1 cellular context compared by ENCODE assay signal in genomic region chr22:21926728-21927127, GRCh38.
TF ChIP-seq lines count a peak whose summit lies in the region.

No MANE protein-coding gene starts in this region.

TF ChIP-seq in HEK293, 187 proteins besides CTCF, POLR2A, EP300 and RAD21 (continued from another document):
- TF ChIP-seq OSR2 (tag by site-specific recombination; IDR thresholded peaks at IDR 0.05) (no peak), ZNF223 (tag by site-specific recombination; IDR thresholded peaks at IDR 0.05) (0 out of 2 replicates have a peak, but pooled peaks have one; percentile 32), ZBTB49 (tag by site-specific recombination; IDR thresholded peaks at IDR 0.05; ENCODE audit: low read depth) (no peak), ZFHX2 (tag by site-specific recombination; conservative IDR thresholded peaks at IDR 0.05) (no peak), ZNF280C (tag by site-specific recombination; IDR thresholded peaks at IDR 0.05) (no peak), ZNF423 (tag by site-specific recombination; IDR thresholded peaks at IDR 0.05) (0 out of 2 replicates have a peak, but pooled peaks have one; percentile 57), ZNF280D (tag by site-specific recombination; IDR thresholded peaks at IDR 0.05) (no peak), ZBTB1 (tag by site-specific recombination; IDR thresholded peaks at IDR 0.05) (no peak), ZNF311 (tag by site-specific recombination; IDR thresholded peaks at IDR 0.05; ENCODE audit: borderline replicate concordance) (no peak), ZNF133 (tag by site-specific recombination; IDR thresholded peaks at IDR 0.05) (no peak), KLF8 (tag by site-specific recombination; IDR thresholded peaks at IDR 0.05) (no peak), GLIS1 (tag by site-specific recombination; IDR thresholded peaks at IDR 0.05) (peak; percentile 100), ZNF394 (tag by site-specific recombination; IDR thresholded peaks at IDR 0.05; ENCODE audit: borderline replicate concordance) (no peak), SETDB1 (IDR thresholded peaks at IDR 0.05; ENCODE audit: insufficient read length, low read length) (no peak), SALL2 (tag by site-specific recombination; IDR thresholded peaks at IDR 0.05; ENCODE audit: borderline replicate concordance) (no peak), ZNF521 (tag by site-specific recombination; IDR thresholded peaks at IDR 0.05) (no peak), ZNF19 (tag by site-specific recombination; IDR thresholded peaks at IDR 0.05; ENCODE audit: low read depth) (no peak), ZXDB (tag by site-specific recombination; IDR thresholded peaks at IDR 0.05) (no peak)
